ENCODE assay signal across 34 cellular contexts in the genomic region with DNA sequence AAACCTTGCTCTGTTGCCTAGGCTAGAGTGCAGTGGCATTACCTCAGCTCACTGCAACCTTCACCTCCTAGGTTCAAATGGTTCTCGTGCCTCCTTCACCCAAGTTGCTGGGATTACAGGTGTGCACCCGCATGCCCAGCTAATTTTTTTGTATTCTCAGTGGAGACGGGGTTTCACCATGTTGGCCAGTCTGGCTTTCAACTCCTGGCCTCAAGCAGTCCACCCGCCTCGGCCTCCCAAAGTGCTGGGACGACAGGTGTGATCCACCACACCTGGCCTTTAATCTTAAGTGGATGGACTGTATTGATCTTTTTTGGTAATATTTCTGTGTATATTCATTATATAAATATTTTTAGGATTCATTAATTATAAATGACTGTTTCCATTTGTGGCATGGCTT.
"Had no signal": no experiment of that assay in that cellular context is flagged by ENCODE, and none has a peak within 500 bp of the region (broad histone marks: within the 10 kb centered on the region; RNA-seq: fewer than 3 reads in every experiment).

No MANE protein-coding gene starts in this region.

- H3K36me3 ChIP-seq: MG63 had no signal

- H3K9me3 ChIP-seq: MG63 had no signal

- DNase-seq: Karpas-422, Kasumi-1, MG63, MM.1S, MV-4-11, NCI-H1048, NCI-H1092, NCI-H1092 treated with DMSO at 0.1 percent for 48 hours, NCI-H1105, NCI-H1105 treated with DMSO at 0.1 percent for 48 hours, NCI-H1417, NCI-H1417 treated with DMSO at 0.1 percent for 48 hours, NCI-H1436, NCI-H1436 treated with DMSO at 0.1 percent for 48 hours, NCI-H146, NCI-H1694, NCI-H1694 treated with DMSO at 0.1 percent for 48 hours, NCI-H187, NCI-H187 treated with DMSO at 0.1 percent for 48 hours, NCI-H1930, NCI-H2029, NCI-H2029 treated with DMSO at 0.1 percent for 48 hours, NCI-H2081, NCI-H2081 treated with DMSO at 0.1 percent for 48 hours, NCI-H2107, NCI-H2171, NCI-H2171 treated with DMSO at 0.1 percent for 48 hours, NCI-H2227 treated with DMSO at 0.1 percent for 48 hours, NCI-H226, NCI-H345, NCI-H446, NCI-H446 treated with DMSO at 0.1 percent for 48 hours, NCI-H510A, NCI-H510A treated with DMSO at 0.1 percent for 48 hours had no signal

- H3K4me3 ChIP-seq: MG63 had no signal
